ENCODE assay signal across 10 cellular contexts in the genomic region with DNA sequence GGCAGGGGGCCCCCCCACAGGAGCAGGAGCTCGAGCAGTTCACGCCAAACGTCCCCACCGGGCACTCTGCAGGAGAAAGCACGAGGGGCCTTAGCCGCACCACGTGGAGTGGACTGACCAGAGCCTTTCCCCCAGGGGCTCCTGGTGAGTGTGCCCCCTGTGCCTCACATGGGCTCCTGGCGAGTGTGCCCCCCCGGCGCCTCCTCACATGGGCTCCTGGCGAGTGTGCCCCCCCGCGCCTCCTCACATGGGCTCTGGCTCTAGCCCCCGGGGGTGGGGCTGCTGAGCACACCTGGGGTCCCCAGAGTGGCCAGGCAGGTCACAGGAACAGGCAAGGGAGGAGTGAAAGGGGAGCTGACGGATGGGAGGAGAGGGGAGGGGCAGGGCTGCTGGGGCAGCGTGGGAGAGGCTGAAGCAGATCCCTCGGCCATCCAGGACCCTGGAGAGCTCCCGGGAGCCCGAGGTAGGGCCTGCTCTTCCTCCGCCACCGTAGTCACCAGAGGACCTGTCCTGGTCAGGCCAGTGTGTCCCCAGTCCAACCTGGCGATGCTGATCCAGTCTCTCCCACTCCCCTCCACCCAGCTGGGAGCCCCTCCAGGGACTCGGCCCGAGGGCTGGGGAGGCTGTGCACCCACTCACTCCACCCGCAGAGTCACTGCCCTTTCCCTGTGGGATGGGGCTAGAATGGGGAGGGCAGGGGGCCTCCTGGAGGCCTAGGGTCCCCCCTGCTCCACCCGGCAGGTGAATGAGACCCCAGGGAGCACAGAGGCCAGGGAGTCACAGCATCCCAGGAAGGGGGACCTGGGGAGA. TPM values are rescaled to one million over a fixed set of nuclear protein-coding genes. Genes with fewer than 3 reads are reported as not detected.
A peak's percentile ranks its signal among the peaks of the same experiment; 100 is the strongest.
DNase-seq lines count a peak whose midpoint lies in the region; ATAC-seq, FAIRE-seq and TF ChIP-seq lines count a peak whose summit lies in the region.
"Had no signal": no experiment of that assay in that cellular context is flagged by ENCODE, and none has a peak within 500 bp of the region (broad histone marks: within the 10 kb centered on the region; RNA-seq: fewer than 3 reads in every experiment).

No MANE protein-coding gene starts in this region.

- WGBS in lung, 2 donors: 86% methylated on average over 23 to 26 of the region's 26 CpGs

- no peak overlapping the region for H3K4me3 Mint-ChIP-seq in chondrocyte (ENCODE audit: unreplicated experiment)
- H3K4me3 Mint-ChIP-seq: brain had no signal

- H3K27me3 Mint-ChIP-seq in chondrocyte (ENCODE audit: low read depth): no peaks in the 10 kb centered on the region
- H3K27me3 Mint-ChIP-seq: brain had no signal

- DNase-seq in G401 (ENCODE audit: low spot score): peak; percentile 26
- peak; percentile 21 for DNase-seq in NCI-H69 (lab: John Stamatoyannopoulos, UW)
- peak; percentile 100 for DNase-seq in chondrocyte (ENCODE audit: low spot score)
- DNase-seq in lung (ENCODE audit: low spot score): peak; percentile 56
- peak; percentile 74 for DNase-seq in urothelium cell line (ENCODE audit: low spot score)
- DNase-seq in activated gamma-delta T cell (lab: John Stamatoyannopoulos, UW): no peak

- H3K4me1 ChIP-seq in lung (ENCODE audit: control insufficient read depth in 2 of 2, insufficient read depth in 2 of 2, low read length in 2 of 2): peaks cover 0 to 7% of the 10 kb centered on the region in 2 donors

- no peak overlapping the region for H3K4me3 ChIP-seq in lung

- H3K27me3 ChIP-seq in lung (ENCODE audit: control insufficient read depth, insufficient read depth): no peaks in the 10 kb centered on the region

- H3K27ac Mint-ChIP-seq in chondrocyte (ENCODE audit: unreplicated experiment): no peak overlapping the region

- peaks cover 19% of the 10 kb centered on the region for H3K4me1 Mint-ChIP-seq in chondrocyte (ENCODE audit: low read depth)

- ATAC-seq in lung (ENCODE audit: insufficient read depth, low FRiP score) (peak; percentile 50), HG03520 (IDR thresholded peaks at IDR 0.05; ENCODE audit: unreplicated experiment) (no peak), HG03565 (IDR thresholded peaks at IDR 0.05; ENCODE audit: unreplicated experiment) (no peak)

- no peak overlapping the region for H3K27ac ChIP-seq in lung (ENCODE audit: low read depth in 1 of 2, low read length in 1 of 2)
- H3K27ac ChIP-seq: HL-60 had no signal

- in situ Hi-C loops in G401 (cut with HindIII; ENCODE audit: low sequenced_read_pairs): no loop called here

- no peaks in the 10 kb centered on the region for H3K9me3 ChIP-seq in lung (ENCODE audit: control insufficient read depth in 2 of 2, insufficient read depth in 1 of 2, low read length in 1 of 2)

- peak; percentile 91 for FAIRE-seq in urothelium cell line (lab: Jason Lieb, UNC)

- TF ChIP-seq CTCF in chondrocyte (IDR thresholded peaks at IDR 0.05): no peak
- no peak for TF ChIP-seq CTCF in lung (IDR thresholded peaks at IDR 0.05; ENCODE audit: control extremely low read depth, extremely low read depth)

- peaks cover 9% of the 10 kb centered on the region for H3K36me3 Mint-ChIP-seq in chondrocyte (ENCODE audit: low read depth)
- H3K36me3 Mint-ChIP-seq: brain had no signal

- H3K36me3 ChIP-seq in lung (ENCODE audit: control insufficient read depth in 2 of 2, insufficient read depth in 2 of 2, low read length in 2 of 2): peaks cover 0 to 43% of the 10 kb centered on the region in 2 donors

- H3K9me3 Mint-ChIP-seq in chondrocyte (ENCODE audit: low read depth): no peaks in the 10 kb centered on the region
- H3K9me3 Mint-ChIP-seq: brain had no signal

RNA-seq across cellular contexts. Expression of a gene that starts 47.6 kb away (rescaled TPM):
- total RNA-seq in G401 (2014; rRNA removed; shearing (Covaris generic)): 16.0 and 20.2 TPM in 2 replicates
- total RNA-seq in chondrocyte (1.1 to 4.1 TPM (median 2.0 TPM) in 3 replicates), lung (10 to 100 TPM in 1 of 2 donors, 1 to 10 TPM in 1; 6.5 to 14.8 TPM)
- 10 to 100 TPM in 1 of 2 donors, 1 to 10 TPM in 1; 8.2 to 11.4 TPM for polyA plus RNA-seq in lung
